Comparison of ENCODE assay signal across 26 cellular contexts in genomic region chr10:109430844-109431243, GRCh38.
"Had no signal": no experiment of that assay in that cellular context is flagged by ENCODE, and none has a peak within 500 bp of the region (broad histone marks: within the 10 kb centered on the region; RNA-seq: fewer than 3 reads in every experiment).

No MANE protein-coding gene starts in this region.

- H3K4me1 Mint-ChIP-seq: activated CD4-positive, alpha-beta memory T cell treated with anti-CD3 and anti-CD28 coated beads, Interleukin-2, amount 10 ng/mL, durations not matched to agents 7 days and 5 days; activated CD4-positive, alpha-beta T cell treated with anti-CD3 and anti-CD28 coated beads, Interleukin-2, amount 10 ng/mL, durations not matched to agents 24 days and 14 days; activated T-helper 17 cell treated with anti-CD3 and anti-CD28 coated beads, Interleukin-2, amount 50 U/mL, for 72 hours; stimulated activated memory B cell treated with anti-CD40 and anti-IgM and Interleukin-4, amounts not matched to agents 10 μg/mL and 1 μg/mL and 100 μg/mL, for 72 hours had no signal

- H3K36me3 Mint-ChIP-seq: activated naive CD4-positive, alpha-beta T cell treated with anti-CD3 and anti-CD28 coated beads, Interleukin-2, amount 50 U/mL, for 72 hours; stimulated activated memory B cell treated with anti-CD40 and anti-IgM and Interleukin-4, amounts not matched to agents 10 μg/mL and 1 μg/mL and 100 μg/mL, for 72 hours had no signal

- H3K27ac Mint-ChIP-seq: activated CD4-positive, alpha-beta memory T cell treated with anti-CD3 and anti-CD28 coated beads, Interleukin-2, amount 10 ng/mL, durations not matched to agents 7 days and 5 days; activated CD4-positive, alpha-beta T cell treated with anti-CD3 and anti-CD28 coated beads, Interleukin-2, amount 10 ng/mL, durations not matched to agents 24 days and 14 days; activated naive CD4-positive, alpha-beta T cell treated with anti-CD3 and anti-CD28 coated beads, Interleukin-2, amount 50 U/mL, for 72 hours; activated T-helper 17 cell treated with anti-CD3 and anti-CD28 coated beads, Interleukin-2, amount 50 U/mL, for 72 hours; nephron; stimulated activated memory B cell treated with anti-CD40 and anti-IgM and Interleukin-4, amounts not matched to agents 10 μg/mL and 1 μg/mL and 100 μg/mL, for 72 hours had no signal

- H3K4me3 Mint-ChIP-seq: activated CD4-positive, alpha-beta memory T cell treated with anti-CD3 and anti-CD28 coated beads, Interleukin-2, amount 10 ng/mL, durations not matched to agents 7 days and 5 days; activated CD4-positive, alpha-beta T cell treated with anti-CD3 and anti-CD28 coated beads, Interleukin-2, amount 10 ng/mL, durations not matched to agents 24 days and 14 days; activated T-cell treated with anti-CD3 and anti-CD28 coated beads, Interleukin-2, amount 50 U/mL, for 4 hours; activated T-helper 17 cell treated with anti-CD3 and anti-CD28 coated beads, Interleukin-2, amount 50 U/mL, for 72 hours; nephron; stimulated activated memory B cell treated with anti-CD40 and anti-IgM and Interleukin-4, amounts not matched to agents 10 μg/mL and 1 μg/mL and 100 μg/mL, for 72 hours had no signal

- DNase-seq: activated CD4-positive, alpha-beta memory T cell treated with anti-CD3 and anti-CD28 coated beads, Interleukin-2, amount 10 ng/mL, durations not matched to agents 7 days and 5 days; activated CD4-positive, alpha-beta T cell treated with anti-CD3 and anti-CD28 coated beads, Interleukin-2, amount 10 ng/mL, durations not matched to agents 24 days and 14 days; activated CD4-positive, CD25-positive, alpha-beta regulatory T cell treated with anti-CD3 and anti-CD28 coated beads, Interleukin-2, amount 50 U/mL, for 72 hours; activated gamma-delta T cell treated with Interleukin-2 at 50 U/mL for 16 hours; activated T-cell treated with anti-CD3 and anti-CD28 coated beads, Interleukin-2, amount 50 U/mL, for 4 hours; aorta; central memory CD4-positive, alpha-beta T cell; head of caudate nucleus; hippocampal formation; left colon; pancreas; stimulated activated CD4-positive, alpha-beta T cell treated with anti-CD3 and anti-CD28 coated beads, Interleukin-1b, Interleukin-23, amount 100 ng/mL, for 48 hours; stimulated activated CD4-positive, alpha-beta T cell treated with anti-CD3 and anti-CD28 coated beads, Interleukin-4, amount 100 ng/mL, for 4 hours; stimulated activated CD8-positive, alpha-beta memory T cell treated with anti-CD3 and anti-CD28 coated beads, Interleukin-4, amount 100 ng/mL, for 48 hours; stomach; T-helper 2 cell had no signal

- H3K4me1 ChIP-seq: gastroesophageal sphincter, pancreas, prostate gland, stomach, tibial nerve had no signal

- H3K27me3 Mint-ChIP-seq: activated CD4-positive, alpha-beta memory T cell treated with anti-CD3 and anti-CD28 coated beads, Interleukin-2, amount 10 ng/mL, durations not matched to agents 7 days and 5 days; activated CD4-positive, alpha-beta T cell treated with anti-CD3 and anti-CD28 coated beads, Interleukin-2, amount 10 ng/mL, durations not matched to agents 24 days and 14 days; activated T-helper 17 cell treated with anti-CD3 and anti-CD28 coated beads, Interleukin-2, amount 50 U/mL, for 72 hours; stimulated activated memory B cell treated with anti-CD40 and anti-IgM and Interleukin-4, amounts not matched to agents 10 μg/mL and 1 μg/mL and 100 μg/mL, for 72 hours had no signal

- H3K36me3 ChIP-seq: gastroesophageal sphincter, pancreas, prostate gland, stomach, tibial nerve had no signal

- ATAC-seq: activated T-cell treated with anti-CD3 and anti-CD28 coated beads, Interleukin-2, amount 50 U/mL, for 4 hours; activated T-helper 17 cell treated with anti-CD3 and anti-CD28 coated beads, Interleukin-2, amount 50 U/mL, for 72 hours; gastroesophageal sphincter; left colon; pancreas; stimulated activated memory B cell treated with anti-CD40 and anti-IgM and Interleukin-4, amounts not matched to agents 10 μg/mL and 1 μg/mL and 100 μg/mL, for 72 hours had no signal

- H3K9me3 Mint-ChIP-seq: activated CD4-positive, alpha-beta memory T cell treated with anti-CD3 and anti-CD28 coated beads, Interleukin-2, amount 10 ng/mL, durations not matched to agents 7 days and 5 days; activated CD4-positive, alpha-beta T cell treated with anti-CD3 and anti-CD28 coated beads, Interleukin-2, amount 10 ng/mL, durations not matched to agents 24 days and 14 days; activated naive CD4-positive, alpha-beta T cell treated with anti-CD3 and anti-CD28 coated beads, Interleukin-2, amount 50 U/mL, for 72 hours; activated T-cell treated with anti-CD3 and anti-CD28 coated beads, Interleukin-2, amount 50 U/mL, for 4 hours; activated T-helper 17 cell treated with anti-CD3 and anti-CD28 coated beads, Interleukin-2, amount 50 U/mL, for 72 hours; nephron had no signal

- H3K27me3 ChIP-seq: gastroesophageal sphincter, pancreas, stomach, tibial nerve had no signal

- H3K4me3 ChIP-seq: gastroesophageal sphincter, pancreas, prostate gland, smooth muscle cell, stomach, tibial nerve had no signal

- FAIRE-seq: endothelial cell of umbilical vein, keratinocyte, pancreas had no signal

- H3K27ac ChIP-seq: pancreas, prostate gland had no signal

- H3K9me3 ChIP-seq: gastroesophageal sphincter, pancreas, prostate gland, stomach, tibial nerve had no signal
